ENCODE assay signal across 16 cellular contexts in the genomic region with DNA sequence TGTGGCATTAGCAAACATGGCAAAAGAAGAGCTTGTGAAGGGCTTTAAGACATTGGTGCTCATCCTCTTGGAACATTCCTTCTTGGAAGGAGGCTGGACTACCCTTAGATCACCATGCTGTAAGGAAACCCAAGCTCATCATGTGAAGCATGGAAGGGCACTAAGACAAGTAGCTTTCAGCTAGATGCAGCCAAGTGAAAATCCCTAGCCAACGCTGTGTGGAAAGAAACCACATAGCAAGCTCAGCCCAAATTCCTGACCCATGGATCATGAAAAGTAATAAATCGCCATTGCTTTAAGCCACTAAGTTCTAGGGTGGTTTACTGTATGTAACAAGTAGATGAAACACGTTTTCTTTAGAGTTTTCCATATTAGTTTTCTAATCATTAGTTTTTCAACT. TPM values are rescaled to one million over a fixed set of nuclear protein-coding genes. Genes with fewer than 3 reads are reported as not detected.
A peak's percentile ranks its signal among the peaks of the same experiment; 100 is the strongest.
DNase-seq lines count a peak whose midpoint lies in the region; ATAC-seq and TF ChIP-seq lines count a peak whose summit lies in the region.
"Had no signal": no experiment of that assay in that cellular context is flagged by ENCODE, and none has a peak within 500 bp of the region (broad histone marks: within the 10 kb centered on the region; RNA-seq: fewer than 3 reads in every experiment).

No MANE protein-coding gene starts in this region.

- H3K9ac ChIP-seq in GM23248, result no peak overlapping the region

- H3K9me3 ChIP-seq in GM23248 (ENCODE audit: low read depth), result no peaks in the 10 kb centered on the region

- peaks cover 40% of the 10 kb centered on the region for H3K27me3 Mint-ChIP-seq in chondrocyte (ENCODE audit: low read depth)

- ATAC-seq in HG03565 (IDR thresholded peaks at IDR 0.05; ENCODE audit: unreplicated experiment), result no peak
- ATAC-seq: activated CD4-positive, alpha-beta T cell treated with anti-CD3 and anti-CD28 coated beads for 36 hours; HCT116; left ventricle myocardium superior had no signal

- H3K27me3 ChIP-seq in GM23248 (replicated peaks; ENCODE audit: insufficient read depth), result no peaks in the 10 kb centered on the region

- no peaks in the 10 kb centered on the region for H3K36me3 Mint-ChIP-seq in chondrocyte (ENCODE audit: low read depth)

- H3K4me3 ChIP-seq in GM23248 (no peak overlapping the region), fibroblast of pulmonary artery (replicated peaks; ENCODE audit: low read depth, low read length) (no peak overlapping the region), skeletal muscle cell (ENCODE audit: low read depth, low read length) (no peak overlapping the region)

- H3K4me1 Mint-ChIP-seq in chondrocyte (ENCODE audit: low read depth), result no peaks in the 10 kb centered on the region
- H3K4me1 Mint-ChIP-seq: activated CD4-positive, alpha-beta T cell treated with anti-CD3 and anti-CD28 coated beads for 36 hours had no signal

- in situ Hi-C loops in GM23248 (cut with MboI), result loop anchor here (25.0 kb wide), 3 partner anchors 251 to 2001 kb away; no protein-coding TSS in a partner anchor

- no peak overlapping the region for H3K4me3 Mint-ChIP-seq in chondrocyte (ENCODE audit: unreplicated experiment)
- H3K4me3 Mint-ChIP-seq: activated CD4-positive, alpha-beta T cell treated with anti-CD3 and anti-CD28 coated beads for 36 hours had no signal

- H2AFZ ChIP-seq in GM23248, result 0 out of 2 replicates have a peak overlapping the region, but pooled peaks have one; percentile 14

- H3K4me1 ChIP-seq in GM23248 (ENCODE audit: insufficient read depth), result peaks cover 6% of the 10 kb centered on the region

- H3F3A ChIP-seq in GM23248 (ENCODE audit: insufficient read depth), result peaks cover 6% of the 10 kb centered on the region; the same call in 1 of the 2 replicates

- no peaks in the 10 kb centered on the region for H3K36me3 ChIP-seq in GM23248 (ENCODE audit: low read depth)

- TF ChIP-seq CTCF in fibroblast of pulmonary artery (IDR thresholded peaks at IDR 0.05; ENCODE audit: low read length, missing control alignments), result no peak
- no peak for TF ChIP-seq CTCF in chondrocyte (IDR thresholded peaks at IDR 0.05)

- H3K9me2 ChIP-seq in GM23248 (ENCODE audit: insufficient read depth), result no peaks in the 10 kb centered on the region

- H3K79me2 ChIP-seq in GM23248 (ENCODE audit: insufficient read depth), result no peaks in the 10 kb centered on the region

- no peaks in the 10 kb centered on the region for H4K20me1 ChIP-seq in GM23248 (ENCODE audit: insufficient read depth)

- DNase-seq in GM23248, result peak; percentile 91
- DNase-seq in SW480 (ENCODE audit: low spot score), result peak; percentile 4
- peak; percentile 57 for DNase-seq in fibroblast of pulmonary artery (ENCODE audit: low read depth)
- DNase-seq in skeletal muscle cell (ENCODE audit: low read depth), result peak; percentile 78
- no peak for DNase-seq in chondrocyte (ENCODE audit: low spot score)
- DNase-seq in SKM-1 (lab: John Stamatoyannopoulos, UW; ENCODE audit: unreplicated experiment), result no peak
- no peak for DNase-seq in NCI-H146 treated with DMSO at 0.1 percent for 48 hours (lab: John Stamatoyannopoulos, UW; ENCODE audit: unreplicated experiment)
- DNase-seq: activated CD4-positive, alpha-beta T cell treated with anti-CD3 and anti-CD28 coated beads for 36 hours; activated T-cell treated with anti-CD3 and anti-CD28 coated beads, Interleukin-2, amount 50 U/mL, for 48 hours; amniotic stem cell; head of caudate nucleus; left ventricle myocardium superior; NCI-H1092; T-helper 1 cell had no signal

- no peaks in the 10 kb centered on the region for H3K9me3 Mint-ChIP-seq in chondrocyte (ENCODE audit: low read depth)

- 0% methylated on average over 3 of the region's 3 CpGs for WGBS in GM23248 (ENCODE audit: low coverage in 1 of 2, low lambda C conversion rate in 2 of 2, missing lambda C conversion rate in 2 of 2), 2 experiments

- H3K27ac Mint-ChIP-seq in chondrocyte (ENCODE audit: unreplicated experiment), result no peak overlapping the region
- H3K27ac Mint-ChIP-seq: activated CD4-positive, alpha-beta T cell treated with anti-CD3 and anti-CD28 coated beads for 36 hours had no signal

- H3K27ac ChIP-seq in GM23248, result no peak overlapping the region

- H3K4me2 ChIP-seq in GM23248 (ENCODE audit: unreplicated experiment), result peak overlapping the region; percentile 35

RNA-seq across cellular contexts. Expression of a gene that starts 12.4 kb away (rescaled TPM):
- total RNA-seq in GM23248 (2014; rRNA removed; shearing (Covaris generic)), result 24.6 and 27.4 TPM in 2 replicates
- 10.8 and 11.3 TPM in 2 replicates for polyA plus RNA-seq in GM23248 (2016; fragmentation: Nextera tagmentation; extraction: Ambion mirVana)
- total RNA-seq in chondrocyte, result 11.5 to 20.0 TPM (median 11.5 TPM) in 3 replicates

Comparison
In these comparisons a context has a peak if more than half of its experiments do, and no peak if none do; other contexts are left out.
1. DNase-seq: peak in GM23248 (single experiment), SW480 (single experiment), fibroblast of pulmonary artery (single experiment) and skeletal muscle cell (single experiment); none in chondrocyte (single experiment), SKM-1 (single experiment) and NCI-H146 treated with DMSO at 0.1 percent for 48 hours (single experiment).